Comparison of ENCODE assay signal across 9 cellular contexts in genomic region chr21:39595465-39595864, GRCh38. TPM values are rescaled to one million over a fixed set of nuclear protein-coding genes. Genes with fewer than 3 reads are reported as not detected.
"Had no signal": no experiment of that assay in that cellular context is flagged by ENCODE, and none has a peak within 500 bp of the region (broad histone marks: within the 10 kb centered on the region; RNA-seq: fewer than 3 reads in every experiment).

No MANE protein-coding gene starts in this region.

- H3K4me3 ChIP-seq: GM12878 had no signal

- FAIRE-seq: G401.6, GM12878, GM12891, GM12892, GM18507, GM19239 had no signal

- DNase-seq: GDM1, GF-D8 had no signal

- ATAC-seq: GM12878 had no signal

RNA-seq across cellular contexts. Expression of gene B3GALT5, which starts 17.3 kb away (rescaled TPM):
- total RNA-seq: G401 had no signal
